9 cellular contexts compared by ENCODE assay signal in genomic region chr10:119283818-119284217, GRCh38.
DNase-seq lines count a peak whose midpoint lies in the region; ATAC-seq and TF ChIP-seq lines count a peak whose summit lies in the region.
"Had no signal": no experiment of that assay in that cellular context is flagged by ENCODE, and none has a peak within 500 bp of the region (broad histone marks: within the 10 kb centered on the region; RNA-seq: fewer than 3 reads in every experiment).

No MANE protein-coding gene starts in this region.

- H3K4me3 Mint-ChIP-seq in activated CD4-positive, alpha-beta T cell treated with anti-CD3 and anti-CD28 coated beads, Interleukin-2, amount 10 ng/mL, durations not matched to agents 7 days and 5 days, result peak overlapping the region; percentile 18
- H3K4me3 Mint-ChIP-seq in activated CD8-positive, alpha-beta T cell treated with anti-CD3 and anti-CD28 coated beads, Interleukin-2, amount 10 ng/mL, durations not matched to agents 7 days and 5 days, result peak overlapping the region; percentile 32

- peak overlapping the region; percentile 72 for H3K27ac Mint-ChIP-seq in activated CD4-positive, alpha-beta T cell treated with anti-CD3 and anti-CD28 coated beads, Interleukin-2, amount 10 ng/mL, durations not matched to agents 7 days and 5 days
- H3K27ac Mint-ChIP-seq in activated CD8-positive, alpha-beta T cell treated with anti-CD3 and anti-CD28 coated beads, Interleukin-2, amount 10 ng/mL, durations not matched to agents 7 days and 5 days, result peak overlapping the region; percentile 72

- CTCF ChIA-PET in activated CD4-positive, alpha-beta T cell treated with anti-CD3 and anti-CD28 coated beads, Interleukin-2, amount 10 ng/mL, durations not matched to agents 7 days and 5 days (lab: Charles Lee), result interaction anchor here (1.1 to 2.1 kb wide), 6 partner anchors 10 to 30 kb away, joined by 3 to 7 read pairs (median 3); no protein-coding TSS in a partner anchor
- CTCF ChIA-PET in activated CD8-positive, alpha-beta T cell treated with anti-CD3 and anti-CD28 coated beads, Interleukin-2, amount 10 ng/mL, durations not matched to agents 7 days and 5 days (lab: Charles Lee), result interaction anchor here (1.3 to 4.1 kb wide), 4 partner anchors 12 to 23 kb away, joined by 3 to 19 read pairs (median 11); no protein-coding TSS in a partner anchor
- CTCF ChIA-PET in HEK293T (lab: Yijun Ruan, JAX), result no interaction called here

- H3K4me1 Mint-ChIP-seq in activated CD4-positive, alpha-beta T cell treated with anti-CD3 and anti-CD28 coated beads, Interleukin-2, amount 10 ng/mL, durations not matched to agents 7 days and 5 days, result peaks cover 73% of the 10 kb centered on the region
- H3K4me1 Mint-ChIP-seq in activated CD8-positive, alpha-beta T cell treated with anti-CD3 and anti-CD28 coated beads, Interleukin-2, amount 10 ng/mL, durations not matched to agents 7 days and 5 days (ENCODE audit: low read depth), result peaks cover 60% of the 10 kb centered on the region

- no peak for TF ChIP-seq CTCF in spleen (IDR thresholded peaks at IDR 0.05 in 8 of 11, conservative IDR thresholded peaks at IDR 0.05 in 3 of 11)

- POLR2A ChIA-PET in activated CD4-positive, alpha-beta T cell treated with anti-CD3 and anti-CD28 coated beads, Interleukin-2, amount 10 ng/mL, durations not matched to agents 7 days and 5 days (lab: Charles Lee), result interaction anchor here (1.3 kb wide), 1 partner anchor 11 kb away, joined by 3 read pairs; no protein-coding TSS in a partner anchor
- POLR2A ChIA-PET in activated CD8-positive, alpha-beta T cell treated with anti-CD3 and anti-CD28 coated beads, Interleukin-2, amount 10 ng/mL, durations not matched to agents 7 days and 5 days (lab: Charles Lee), result interaction anchor here (0.9 to 1.6 kb wide), 4 partner anchors 10 to 18 kb away, joined by 3 to 6 read pairs (median 4); no protein-coding TSS in a partner anchor
- POLR2A ChIA-PET in HEK293T (lab: Yijun Ruan, JAX), result interaction anchor here (1.4 kb wide), 1 partner anchor 76 kb away, joined by 5 read pairs; the partner anchor contains the start of gene GRK5

- peaks cover 1% of the 10 kb centered on the region for H3K36me3 Mint-ChIP-seq in activated CD4-positive, alpha-beta T cell treated with anti-CD3 and anti-CD28 coated beads, Interleukin-2, amount 10 ng/mL, durations not matched to agents 7 days and 5 days (ENCODE audit: low read depth)
- no peaks in the 10 kb centered on the region for H3K36me3 Mint-ChIP-seq in activated CD8-positive, alpha-beta T cell treated with anti-CD3 and anti-CD28 coated beads, Interleukin-2, amount 10 ng/mL, durations not matched to agents 7 days and 5 days (ENCODE audit: low read depth)

- H3K9me3 Mint-ChIP-seq in activated CD4-positive, alpha-beta T cell treated with anti-CD3 and anti-CD28 coated beads, Interleukin-2, amount 10 ng/mL, durations not matched to agents 7 days and 5 days, result no peaks in the 10 kb centered on the region
- H3K9me3 Mint-ChIP-seq in activated CD8-positive, alpha-beta T cell treated with anti-CD3 and anti-CD28 coated beads, Interleukin-2, amount 10 ng/mL, durations not matched to agents 7 days and 5 days (ENCODE audit: insufficient read depth), result no peaks in the 10 kb centered on the region

- peak overlapping the region in 4 of 8 donors; percentile 34 to 72 (median 62) for H3K27ac ChIP-seq in spleen

- TF ChIP-seq POLR2A in spleen (IDR thresholded peaks at IDR 0.05), result no peak

- H3K36me3 ChIP-seq in spleen, result no peaks in the 10 kb centered on the region

- 30 to 47% (median 35%) methylated on average over 5 of the region's 5 CpGs for WGBS in spleen, 5 donors

- DNase-seq in activated CD4-positive, alpha-beta T cell treated with anti-CD3 and anti-CD28 coated beads, Interleukin-2, amount 10 ng/mL, durations not matched to agents 7 days and 5 days, result peak; percentile 41
- DNase-seq in activated CD4-positive, alpha-beta T cell treated with anti-CD3 and anti-CD28 coated beads, Interleukin-2, amount 50 U/mL, for 48 hours, result no peak
- peak; percentile 54 for DNase-seq in activated CD8-positive, alpha-beta T cell treated with anti-CD3 and anti-CD28 coated beads, Interleukin-2, amount 10 ng/mL, durations not matched to agents 7 days and 5 days
- DNase-seq in spleen (peak; percentile 67), HEK293T (ENCODE audit: extremely low spot score) (no peak), RKO (ENCODE audit: low spot score) (no peak)
- no peak for DNase-seq in effector CD8-positive, alpha-beta T cell (lab: John Stamatoyannopoulos, UW)
- DNase-seq: NCI-H1105 had no signal

- no peaks in the 10 kb centered on the region for H3K27me3 Mint-ChIP-seq in activated CD4-positive, alpha-beta T cell treated with anti-CD3 and anti-CD28 coated beads, Interleukin-2, amount 10 ng/mL, durations not matched to agents 7 days and 5 days
- no peaks in the 10 kb centered on the region for H3K27me3 Mint-ChIP-seq in activated CD8-positive, alpha-beta T cell treated with anti-CD3 and anti-CD28 coated beads, Interleukin-2, amount 10 ng/mL, durations not matched to agents 7 days and 5 days (ENCODE audit: low read depth)

- ATAC-seq in HG02840 (IDR thresholded peaks at IDR 0.05; ENCODE audit: low FRiP score, unreplicated experiment), result peak; percentile 57
- peak; percentile 76 for ATAC-seq in activated CD8-positive, alpha-beta T cell treated with anti-CD3 and anti-CD28 coated beads, Interleukin-2, amount 10 ng/mL, durations not matched to agents 7 days and 5 days

- no peaks in the 10 kb centered on the region for H3K9me3 ChIP-seq in spleen

- no peak overlapping the region for H3K4me3 ChIP-seq in spleen

- peaks cover 39 to 99% (median 87%) of the 10 kb centered on the region in 6 donors for H3K4me1 ChIP-seq in spleen

- no peaks in the 10 kb centered on the region for H3K27me3 ChIP-seq in spleen (replicated peaks in 1 of 7)

- intact Hi-C loops in spleen (cut with DNase I; ENCODE audit: low total_unique reads), result no loop called here

TF ChIP-seq in HEK293T, 16 proteins besides CTCF, POLR2A, EP300 and RAD21:
- TF ChIP-seq L3MBTL2 (conservative IDR thresholded peaks at IDR 0.05), result no peak
- no peak for TF ChIP-seq HDGF (IDR thresholded peaks at IDR 0.05; ENCODE audit: borderline replicate concordance)
- TF ChIP-seq NFRKB (IDR thresholded peaks at IDR 0.05), result no peak
- no peak for TF ChIP-seq FOXM1 (IDR thresholded peaks at IDR 0.05; ENCODE audit: borderline replicate concordance)
- no peak for TF ChIP-seq SUZ12 (IDR thresholded peaks at IDR 0.05)
- TF ChIP-seq FOXA1 (IDR thresholded peaks at IDR 0.05), result no peak
- no peak for TF ChIP-seq CTBP1 (IDR thresholded peaks at IDR 0.05; ENCODE audit: borderline replicate concordance)
- no peak for TF ChIP-seq ARNT (IDR thresholded peaks at IDR 0.05)
- no peak for TF ChIP-seq LEF1 (IDR thresholded peaks at IDR 0.05; ENCODE audit: borderline replicate concordance)

Comparison
In these comparisons a context has a peak if more than half of its experiments do, and no peak if none do; other contexts are left out.
1. DNase-seq: peak in activated CD4-positive, alpha-beta T cell treated with anti-CD3 and anti-CD28 coated beads, Interleukin-2, amount 10 ng/mL, durations not matched to agents 7 days and 5 days (single experiment), activated CD8-positive, alpha-beta T cell treated with anti-CD3 and anti-CD28 coated beads, Interleukin-2, amount 10 ng/mL, durations not matched to agents 7 days and 5 days (single experiment) and spleen (single experiment); none in activated CD4-positive, alpha-beta T cell treated with anti-CD3 and anti-CD28 coated beads, Interleukin-2, amount 50 U/mL, for 48 hours (0 of 2), HEK293T (single experiment), effector CD8-positive, alpha-beta T cell (single experiment) and RKO (single experiment).